28 cellular contexts compared by ENCODE assay signal in the genomic region with DNA sequence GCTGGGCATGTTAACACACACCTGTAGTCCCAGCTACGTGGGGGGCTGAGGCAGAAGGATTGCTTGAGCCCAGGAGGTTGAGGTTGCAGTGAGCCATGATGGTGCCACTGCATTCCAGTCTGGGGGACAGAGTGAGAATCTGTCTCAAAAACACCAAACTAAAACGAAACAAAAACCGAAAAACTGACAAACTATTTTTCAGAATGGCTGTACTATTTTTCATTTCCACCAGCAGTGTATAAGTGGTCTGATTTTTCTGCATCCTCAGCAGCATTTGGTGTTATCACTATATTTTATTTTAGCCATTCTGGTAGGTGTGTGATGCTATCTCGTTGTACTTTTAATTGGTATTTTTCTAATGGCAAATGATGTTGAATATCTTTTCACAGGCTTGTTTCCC.
"Had no signal": no experiment of that assay in that cellular context is flagged by ENCODE, and none has a peak within 500 bp of the region (broad histone marks: within the 10 kb centered on the region; RNA-seq: fewer than 3 reads in every experiment).

No MANE protein-coding gene starts in this region.

- H3K27me3 ChIP-seq: colonic mucosa, dorsolateral prefrontal cortex, esophagus muscularis mucosa, esophagus squamous epithelium, gastrocnemius medialis, gastroesophageal sphincter had no signal

- H3K27ac ChIP-seq: colonic mucosa, coronary artery, dorsolateral prefrontal cortex, epithelial cell of prostate, esophagus muscularis mucosa, esophagus squamous epithelium, foreskin keratinocyte, gastrocnemius medialis, gastroesophageal sphincter, heart left ventricle, heart right ventricle had no signal

- ATAC-seq: effector memory CD8-positive, alpha-beta T cell; esophagus mucosa; foreskin keratinocyte; gastrocnemius medialis; gastroesophageal sphincter; heart left ventricle; heart right ventricle had no signal

- H3K4me3 ChIP-seq: colonic mucosa, coronary artery, dorsolateral prefrontal cortex, esophagus muscularis mucosa, esophagus squamous epithelium, gastrocnemius medialis, gastroesophageal sphincter, heart left ventricle, heart right ventricle had no signal

- H3K36me3 ChIP-seq: colonic mucosa, esophagus muscularis mucosa, esophagus squamous epithelium, gastrocnemius medialis, gastroesophageal sphincter, heart left ventricle, heart right ventricle had no signal

- FAIRE-seq: colon, endometrium, endothelial cell of umbilical vein, frontal cortex had no signal

- H3K4me1 ChIP-seq: colonic mucosa, esophagus squamous epithelium, foreskin keratinocyte, gastrocnemius medialis, gastroesophageal sphincter, heart left ventricle, heart right ventricle had no signal

- DNase-seq: colonic mucosa; cortex of kidney; dermis blood vessel endothelial cell; dorsolateral prefrontal cortex; effector CD4-positive, alpha-beta T cell; effector CD8-positive, alpha-beta T cell; effector memory CD4-positive, alpha-beta T cell; effector memory CD8-positive, alpha-beta T cell; endodermal cell; erythroblast; esophagus squamous epithelium; foreskin fibroblast; foreskin keratinocyte; foreskin melanocyte; gastrocnemius medialis; glutamatergic neuron; head of caudate nucleus; heart left ventricle; heart right ventricle had no signal

- H3K9me3 ChIP-seq: colonic mucosa, esophagus squamous epithelium, gastrocnemius medialis had no signal
